Comparison of ENCODE assay signal across 12 cellular contexts in genomic region chr10:116382290-116382689, GRCh38. TPM values are rescaled to one million over a fixed set of nuclear protein-coding genes. Genes with fewer than 3 reads are reported as not detected.
"Had no signal": no experiment of that assay in that cellular context is flagged by ENCODE, and none has a peak within 500 bp of the region (broad histone marks: within the 10 kb centered on the region; RNA-seq: fewer than 3 reads in every experiment).

No MANE protein-coding gene starts in this region.

- H3K27ac Mint-ChIP-seq: GM23338, H9, HFFc6 had no signal

- H2AFZ ChIP-seq: GM23248, GM23338 had no signal

- H3K4me3 ChIP-seq: GM23248, GM23338, HAP-1 had no signal

- ATAC-seq: GM23338, HCT116 had no signal

- H3K4me1 ChIP-seq: HAP-1 had no signal

- H3K4me2 ChIP-seq: GM23338 had no signal

- FAIRE-seq: H1, H54 had no signal

- H3K9me3 Mint-ChIP-seq: GM23338, H9, HFFc6 had no signal

- H3K4me3 Mint-ChIP-seq: GM23338, H9, HFFc6 had no signal

- H3K27ac ChIP-seq: GM23248 had no signal

- H3K9me3 ChIP-seq: HAP-1 had no signal

- H3K9ac ChIP-seq: GM23248 had no signal

- DNase-seq: GM23248, GOT3, H7, H9, HCEC 1CT, HFFc6 had no signal

- H3K36me3 ChIP-seq: HAP-1 had no signal

RNA-seq across cellular contexts. Expression of gene PNLIPRP3, which starts 45.4 kb away (rescaled TPM):
- total RNA-seq: GM23248, GM23338, H1, H4, H7, H9, HFFc6 had no signal
- polyA plus RNA-seq: GM23248, GM23338, H1 had no signal

RNA-seq across cellular contexts. Expression of gene CCDC172, which starts 58.0 kb away (rescaled TPM):
- total RNA-seq: GM23248, HFFc6 had no signal
- polyA plus RNA-seq: GM23248 had no signal
